In genomic region chr13:101149735-101150380, GRCh38 we compare ENCODE assay signal across 11 cellular contexts.
DNase-seq lines count a peak whose midpoint lies in the region; ATAC-seq and TF ChIP-seq lines count a peak whose summit lies in the region.
"Had no signal": no experiment of that assay in that cellular context is flagged by ENCODE, and none has a peak within 500 bp of the region (broad histone marks: within the 10 kb centered on the region; RNA-seq: fewer than 3 reads in every experiment).

No MANE protein-coding gene starts in this region.

- H3K27ac ChIP-seq in AG04450 (ENCODE audit: low read depth, low read length) (no peak overlapping the region), GM23338 (ENCODE audit: low read depth) (no peak overlapping the region), sigmoid colon (no peak overlapping the region)
- H3K27ac ChIP-seq: parathyroid adenoma had no signal

- H3K4me3 Mint-ChIP-seq in GM23338: no peak overlapping the region

- DNase-seq in AG04450 (ENCODE audit: low read depth, low spot score) (peak; percentile 34), GM23338 (ENCODE audit: low spot score) (peak; percentile 62), SK-MEL-5 (ENCODE audit: low read depth, low spot score) (peak; percentile 47), iPS-NIHi11 (ENCODE audit: low spot score) (peak; percentile 48), NCI-H2029 (lab: John Stamatoyannopoulos, UW) (no peak), sigmoid colon (no peak)
- DNase-seq in NK-92 treated with Interleukin-12 subunit alpha and Interleukin-12 subunit beta, amount 100 ng/mL, for 24 hours (lab: John Stamatoyannopoulos, UW): no peak
- DNase-seq: NCI-H2107; stimulated activated naive CD4-positive, alpha-beta T cell had no signal

- peak overlapping the region; percentile 50; the same call in 1 of the 2 replicates for H2AFZ ChIP-seq in GM23338
- H2AFZ ChIP-seq: parathyroid adenoma had no signal

- CTCF ChIA-PET in AG04450 (lab: Charles Lee): interaction anchor here (0.6 to 4.1 kb wide), 13 partner anchors 9 to 608 kb away, joined by 3 to 66 read pairs (median 4); partner anchors contain the start of gene ITGBL1

- no peaks in the 10 kb centered on the region for H3K27me3 ChIP-seq in AG04450 (ENCODE audit: control insufficient read depth, insufficient read depth, low read length)
- no peaks in the 10 kb centered on the region for H3K27me3 ChIP-seq in GM23338 (ENCODE audit: insufficient read depth)
- H3K27me3 ChIP-seq in sigmoid colon: peaks cover 0 to 3% (median 0%) of the 10 kb centered on the region in 3 donors

- no peaks in the 10 kb centered on the region for H3K9me3 Mint-ChIP-seq in GM23338

- no peak overlapping the region; the same call in 1 of the 2 replicates for H3K4me2 ChIP-seq in GM23338

- H3K4me1 ChIP-seq in GM23338 (ENCODE audit: insufficient read depth): peaks cover 11% of the 10 kb centered on the region; the same call in 1 of the 2 replicates
- no peaks in the 10 kb centered on the region for H3K4me1 ChIP-seq in sigmoid colon
- H3K4me1 ChIP-seq: parathyroid adenoma had no signal

- no peaks in the 10 kb centered on the region for H3K36me3 ChIP-seq in GM23338 (ENCODE audit: insufficient read depth)
- H3K36me3 ChIP-seq in sigmoid colon: no peaks in the 10 kb centered on the region

- intact Hi-C loops in sigmoid colon (cut with DNase I): loop anchor here (10.0 kb wide), 1 partner anchor 1405 kb away; no protein-coding TSS in a partner anchor

- no peaks in the 10 kb centered on the region for H3K9me3 ChIP-seq in AG04450 (ENCODE audit: control insufficient read depth, insufficient read depth, low read length)
- H3K9me3 ChIP-seq in sigmoid colon: no peaks in the 10 kb centered on the region

- 35 to 36% methylated on average over 9 of the region's 9 CpGs for WGBS in sigmoid colon, 2 donors

- H3F3A ChIP-seq in GM23338 (replicated peaks; ENCODE audit: low read depth): no peaks in the 10 kb centered on the region

- H3K4me1 Mint-ChIP-seq in GM23338: peaks cover 16% of the 10 kb centered on the region; the same call in 2 of the 3 replicates

- H3K36me3 Mint-ChIP-seq in GM23338 (ENCODE audit: low read depth): no peaks in the 10 kb centered on the region; the same call in 2 of the 3 replicates

- H3K9me2 ChIP-seq in GM23338 (ENCODE audit: insufficient read depth): no peaks in the 10 kb centered on the region

- no peaks in the 10 kb centered on the region for H4K20me1 ChIP-seq in GM23338 (replicated peaks; ENCODE audit: insufficient read depth)

- TF ChIP-seq EP300 in sigmoid colon (IDR thresholded peaks at IDR 0.05): no peak

- no peak overlapping the region for H3K27ac Mint-ChIP-seq in GM23338

- POLR2A ChIA-PET in AG04450 (lab: Yijun Ruan, JAX): no interaction called here

- H3K79me2 ChIP-seq in GM23338 (replicated peaks; ENCODE audit: insufficient read depth): no peaks in the 10 kb centered on the region
- H3K79me2 ChIP-seq: parathyroid adenoma had no signal

- TF ChIP-seq CTCF in AG04450 (IDR thresholded peaks at IDR 0.05; ENCODE audit: low read depth, low read length): peak; percentile 57
- TF ChIP-seq CTCF in GM23338 (conservative IDR thresholded peaks at IDR 0.05; ENCODE audit: low read depth in 2 of 2): peak; percentile 42 to 69
- TF ChIP-seq CTCF in sigmoid colon (IDR thresholded peaks at IDR 0.05): no peak

- H3K4me3 ChIP-seq in AG04450 (ENCODE audit: low read depth, low read length) (no peak overlapping the region), GM23338 (no peak overlapping the region), sigmoid colon (no peak overlapping the region)

- H3K27me3 Mint-ChIP-seq in GM23338 (ENCODE audit: insufficient read depth, low read depth, poor library complexity): no peaks in the 10 kb centered on the region

- TF ChIP-seq POLR2A in sigmoid colon (IDR thresholded peaks at IDR 0.05): no peak

- ATAC-seq in GM23338 (peak; percentile 93), GM21737 (IDR thresholded peaks at IDR 0.05; ENCODE audit: unreplicated experiment) (no peak)

- in situ Hi-C loops in SK-MEL-5 (cut with HindIII; ENCODE audit: low pct_unique_long_range_greater_than_20kb, low sequenced_read_pairs): no loop called here

TF ChIP-seq in GM23338, 12 proteins besides CTCF, POLR2A, EP300 and RAD21:
- TF ChIP-seq NANOG (IDR thresholded peaks at IDR 0.05; ENCODE audit: borderline replicate concordance): no peak
- TF ChIP-seq ZNF331 (CRISPR knock-in tag; IDR thresholded peaks at IDR 0.05; ENCODE audit: low read depth): no peak
- no peak for TF ChIP-seq POLR2AphosphoS5 (IDR thresholded peaks at IDR 0.05; ENCODE audit: low read depth)
- TF ChIP-seq ZNF114 (CRISPR knock-in tag; IDR thresholded peaks at IDR 0.05): no peak
- peak; percentile 39 for TF ChIP-seq CREB1 (CRISPR knock-in tag; IDR thresholded peaks at IDR 0.05; ENCODE audit: low read depth)

Comparison
In these comparisons a context has a peak if more than half of its experiments do, and no peak if none do; other contexts are left out.
1. DNase-seq: peak in AG04450 (single experiment), GM23338 (single experiment), SK-MEL-5 (single experiment) and iPS-NIHi11 (single experiment); none in NCI-H2029 (single experiment), NK-92 treated with Interleukin-12 subunit alpha and Interleukin-12 subunit beta, amount 100 ng/mL, for 24 hours (single experiment) and sigmoid colon (single experiment).
2. CTCF ChIP-seq: peak in AG04450 (single experiment) and GM23338 (2 of 2); none in sigmoid colon (0 of 4).